Comparison of ENCODE assay signal across 8 cellular contexts in genomic region chr2:28870146-28870891, GRCh38. TPM values are rescaled to one million over a fixed set of nuclear protein-coding genes. Genes with fewer than 3 reads are reported as not detected.
DNase-seq lines count a peak whose midpoint lies in the region; ATAC-seq and TF ChIP-seq lines count a peak whose summit lies in the region.

Gene TRMT61B, minus strand, starts transcription at chr2:28870309. Its CDS starts 32 bp downstream, at chr2:28870277.

- H3K4me3 ChIP-seq in OCI-LY1 (ENCODE audit: low read depth, low read length, poor library complexity, severe bottlenecking): peak within 1 kb of the TSS; percentile 93
- peak within 1 kb of the TSS; percentile 98 for H3K4me3 ChIP-seq in endodermal cell (ENCODE audit: low read length)

- peaks cover 6% of the 10 kb centered on the region for H3K36me3 Mint-ChIP-seq in endodermal cell (ENCODE audit: low read depth)

- H4K20me1 ChIP-seq in OCI-LY1 (ENCODE audit: insufficient read depth, low read length): no peaks in the 10 kb centered on the region

- H3F3A ChIP-seq in OCI-LY1 (ENCODE audit: insufficient read depth, low read length): no peaks in the 10 kb centered on the region

- H3K4me3 Mint-ChIP-seq in endodermal cell: peak within 1 kb of the TSS; percentile 98

- H3K4me1 ChIP-seq in OCI-LY1 (ENCODE audit: insufficient read depth, low read length, severe bottlenecking) (peaks cover 34% of the 10 kb centered on the region), endodermal cell (ENCODE audit: control insufficient read depth, insufficient read depth, low read length) (no peaks in the 10 kb centered on the region)

- 0% methylated on average over 24 to 57 of the region's 57 CpGs for WGBS in endodermal cell (ENCODE audit: insufficient coverage in 1 of 2, insufficient read length in 1 of 2), 2 experiments

- H3K4me1 Mint-ChIP-seq in endodermal cell: peaks cover 15% of the 10 kb centered on the region

- ATAC-seq in GM21526 (IDR thresholded peaks at IDR 0.05; ENCODE audit: low FRiP score, unreplicated experiment): peak; percentile 91

- H3K9me2 ChIP-seq in OCI-LY1 (ENCODE audit: low read depth, low read length): no peaks in the 10 kb centered on the region

- H3K79me2 ChIP-seq in OCI-LY1 (ENCODE audit: insufficient read depth, low read length): peaks cover 30% of the 10 kb centered on the region

- peak within 1 kb of the TSS; percentile 89 for H3K9ac ChIP-seq in OCI-LY1 (ENCODE audit: low read length)
- H3K9ac ChIP-seq in endodermal cell (ENCODE audit: extremely low read depth, low read length, poor library complexity, severe bottlenecking): peak within 1 kb of the TSS; percentile 85

- H3K4me2 ChIP-seq in OCI-LY1 (ENCODE audit: low read length): peak within 1 kb of the TSS; percentile 85

- H3K27me3 ChIP-seq in OCI-LY1 (ENCODE audit: insufficient read depth, low read length) (0 out of 2 replicates have a peak, but pooled peaks cover 3% of the 10 kb centered on the region), endodermal cell (ENCODE audit: control insufficient read depth, insufficient read depth, low read length, poor library complexity, severe bottlenecking) (peaks cover 9% of the 10 kb centered on the region)

- H3K9me3 Mint-ChIP-seq in endodermal cell: no peaks in the 10 kb centered on the region

- no peak within 1 kb of the TSS for H2AFZ ChIP-seq in OCI-LY1 (ENCODE audit: low read length)

- TF ChIP-seq CTCF in OCI-LY1 (IDR thresholded peaks at IDR 0.05; ENCODE audit: low read length) (no peak), endodermal cell (conservative IDR thresholded peaks at IDR 0.05) (no peak)

- peak within 1 kb of the TSS; percentile 98 for H3K27ac Mint-ChIP-seq in endodermal cell

- no peaks in the 10 kb centered on the region for H3K36me3 ChIP-seq in OCI-LY1 (ENCODE audit: insufficient read depth, low read length)
- H3K36me3 ChIP-seq in endodermal cell (ENCODE audit: control insufficient read depth, insufficient read depth, low read length): no peaks in the 10 kb centered on the region

- DNase-seq in DMS 273 (lab: John Stamatoyannopoulos, UW; ENCODE audit: unreplicated experiment) (peak; percentile 99), HuH-7 (ENCODE audit: low spot score) (peak; percentile 90), endodermal cell (peak; percentile 99), mesenteric fat pad (ENCODE audit: low spot score) (peak; percentile 98)
- DNase-seq in activated CD8-positive, alpha-beta memory T cell treated with anti-CD3 and anti-CD28 coated beads, Interleukin-2, amount 50 U/mL, for 24 hours (ENCODE audit: extremely low read depth): peak; percentile 94
- DNase-seq in stimulated activated CD8-positive, alpha-beta memory T cell treated with anti-CD3 and anti-CD28 coated beads, Interleukin-15, amount 100 ng/mL, for 1 hour (ENCODE audit: low read depth): peak; percentile 96

- H3K27me3 Mint-ChIP-seq in endodermal cell (ENCODE audit: insufficient read depth): peaks cover 29% of the 10 kb centered on the region

- H3K9me3 ChIP-seq in OCI-LY1 (ENCODE audit: low read length) (no peaks in the 10 kb centered on the region), endodermal cell (ENCODE audit: control insufficient read depth, low read length) (no peaks in the 10 kb centered on the region)

- H3K27ac ChIP-seq in OCI-LY1 (ENCODE audit: low read depth, low read length, poor library complexity, severe bottlenecking) (peak within 1 kb of the TSS; percentile 59), endodermal cell (ENCODE audit: low read depth, low read length) (peak within 1 kb of the TSS; percentile 67)

RNA-seq across cellular contexts. Expression of gene TRMT61B, which starts in this region (rescaled TPM):
- total RNA-seq in endodermal cell (10 to 100 TPM; 19.9 to 22.4 TPM), mesenteric fat pad (10.9 TPM)
- 24.4 TPM for polyA plus RNA-seq in endodermal cell (2013, experiment 1 of 2)
- 26.8 TPM for polyA plus RNA-seq in endodermal cell (2013, experiment 2 of 2)

Comparison
In these comparisons a context has a peak if more than half of its experiments do, and no peak if none do; other contexts are left out.
1. Peak in every context shown above with its lines: DNase-seq, ATAC-seq, H3K4me3 ChIP-seq and H3K27ac ChIP-seq.